In the genomic region with DNA sequence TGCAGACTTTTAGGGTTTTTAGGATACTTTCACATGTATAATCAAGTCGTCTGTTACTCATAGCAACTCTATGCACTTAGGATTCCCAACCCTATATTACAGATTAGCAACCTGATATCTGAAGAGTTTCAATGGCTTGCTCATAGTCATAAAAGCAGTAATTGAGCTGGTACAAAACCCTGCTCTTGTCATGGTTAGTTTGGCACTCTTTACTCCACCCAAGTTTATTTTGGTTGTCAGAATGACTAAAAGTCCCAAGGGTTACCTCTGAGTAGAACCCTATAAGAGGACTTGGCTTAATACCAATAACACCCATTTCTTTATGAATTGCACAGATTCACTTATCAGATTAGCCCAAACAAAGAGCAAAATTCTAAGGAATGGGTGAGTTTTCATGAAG, we compare ENCODE assay signal across 22 cellular contexts.
"Had no signal": no experiment of that assay in that cellular context is flagged by ENCODE, and none has a peak within 500 bp of the region (broad histone marks: within the 10 kb centered on the region; RNA-seq: fewer than 3 reads in every experiment).

No MANE protein-coding gene starts in this region.

- DNase-seq: activated CD4-positive, alpha-beta T cell treated with anti-CD3 and anti-CD28 coated beads, Interleukin-2, amount 10 ng/mL, durations not matched to agents 7 days and 5 days; activated CD8-positive, alpha-beta memory T cell treated with anti-CD3 and anti-CD28 coated beads, Interleukin-2, amount 50 U/mL, for 4 hours; activated effector memory CD4-positive, alpha-beta T cell treated with anti-CD3 and anti-CD28 coated beads, Interleukin-2, amount 50 U/mL, for 16 hours; activated T-cell treated with anti-CD3 and anti-CD28 coated beads, Interleukin-2, amount 50 U/mL, for 72 hours; colonic mucosa; erythroblast; foreskin melanocyte; hypothalamus; islet precursor cell; left colon; lower lobe of right lung; natural killer cell; pancreas; right lobe of liver; stimulated activated CD4-positive, alpha-beta T cell treated with anti-CD3 and anti-CD28 coated beads, Interleukin-4, amount 100 ng/mL, for 24 hours; stomach; T1000 had no signal

- H3K4me3 ChIP-seq: ascending aorta, colonic mucosa, lower lobe of right lung, pancreas, right lobe of liver, stomach had no signal

- H3K27me3 Mint-ChIP-seq: activated CD4-positive, alpha-beta T cell treated with anti-CD3 and anti-CD28 coated beads, Interleukin-2, amount 10 ng/mL, durations not matched to agents 7 days and 5 days; central memory CD8-positive, alpha-beta T cell; type B pancreatic cell had no signal

- H3K9me3 ChIP-seq: ascending aorta, colonic mucosa, lower lobe of right lung, pancreas, right lobe of liver, stomach had no signal

- H3K27ac Mint-ChIP-seq: activated CD4-positive, alpha-beta T cell treated with anti-CD3 and anti-CD28 coated beads, Interleukin-2, amount 10 ng/mL, durations not matched to agents 7 days and 5 days; activated naive CD4-positive, alpha-beta T cell treated with anti-CD3 and anti-CD28 coated beads, Interleukin-2, amount 50 U/mL, for 24 hours; activated T-cell treated with anti-CD3 and anti-CD28 coated beads, Interleukin-2, amount 50 U/mL, for 72 hours; natural killer cell; stimulated activated effector memory CD8-positive, alpha-beta T cell treated with anti-CD3 and anti-CD28 coated beads, Interleukin-12 subunit alpha, Interleukin-12 subunit beta, amount 100 ng/mL, for 72 hours; type B pancreatic cell had no signal

- H3K27ac ChIP-seq: ascending aorta, colonic mucosa, lower lobe of right lung, pancreas, right lobe of liver, stomach had no signal

- H3K27me3 ChIP-seq: ascending aorta, colonic mucosa, pancreas, right lobe of liver, stomach had no signal

- ATAC-seq: activated T-cell treated with anti-CD3 and anti-CD28 coated beads, Interleukin-2, amount 50 U/mL, for 72 hours; left colon; lower lobe of right lung; natural killer cell; pancreas; right lobe of liver; stimulated activated effector memory CD8-positive, alpha-beta T cell treated with anti-CD3 and anti-CD28 coated beads, Interleukin-12 subunit alpha, Interleukin-12 subunit beta, amount 100 ng/mL, for 72 hours had no signal

- H3K4me3 Mint-ChIP-seq: activated CD4-positive, alpha-beta T cell treated with anti-CD3 and anti-CD28 coated beads, Interleukin-2, amount 10 ng/mL, durations not matched to agents 7 days and 5 days; activated naive CD4-positive, alpha-beta T cell treated with anti-CD3 and anti-CD28 coated beads, Interleukin-2, amount 50 U/mL, for 24 hours; activated T-cell treated with anti-CD3 and anti-CD28 coated beads, Interleukin-2, amount 50 U/mL, for 72 hours; central memory CD8-positive, alpha-beta T cell; natural killer cell; stimulated activated effector memory CD8-positive, alpha-beta T cell treated with anti-CD3 and anti-CD28 coated beads, Interleukin-12 subunit alpha, Interleukin-12 subunit beta, amount 100 ng/mL, for 72 hours; type B pancreatic cell had no signal

- H3K4me1 Mint-ChIP-seq: activated CD4-positive, alpha-beta T cell treated with anti-CD3 and anti-CD28 coated beads, Interleukin-2, amount 10 ng/mL, durations not matched to agents 7 days and 5 days; activated naive CD4-positive, alpha-beta T cell treated with anti-CD3 and anti-CD28 coated beads, Interleukin-2, amount 50 U/mL, for 24 hours; central memory CD8-positive, alpha-beta T cell; natural killer cell; stimulated activated effector memory CD8-positive, alpha-beta T cell treated with anti-CD3 and anti-CD28 coated beads, Interleukin-12 subunit alpha, Interleukin-12 subunit beta, amount 100 ng/mL, for 72 hours had no signal

- H3K36me3 ChIP-seq: ascending aorta, colonic mucosa, lower lobe of right lung, pancreas, right lobe of liver, stomach had no signal

- H3K9me3 Mint-ChIP-seq: activated CD4-positive, alpha-beta T cell treated with anti-CD3 and anti-CD28 coated beads, Interleukin-2, amount 10 ng/mL, durations not matched to agents 7 days and 5 days; activated naive CD4-positive, alpha-beta T cell treated with anti-CD3 and anti-CD28 coated beads, Interleukin-2, amount 50 U/mL, for 24 hours; activated T-cell treated with anti-CD3 and anti-CD28 coated beads, Interleukin-2, amount 50 U/mL, for 72 hours; type B pancreatic cell had no signal

- H3K36me3 Mint-ChIP-seq: activated naive CD4-positive, alpha-beta T cell treated with anti-CD3 and anti-CD28 coated beads, Interleukin-2, amount 50 U/mL, for 24 hours; natural killer cell; stimulated activated effector memory CD8-positive, alpha-beta T cell treated with anti-CD3 and anti-CD28 coated beads, Interleukin-12 subunit alpha, Interleukin-12 subunit beta, amount 100 ng/mL, for 72 hours; type B pancreatic cell had no signal

- H3K4me1 ChIP-seq: colonic mucosa, pancreas, right lobe of liver had no signal
